1 cellular context compared by ENCODE assay signal in genomic region chr5:149060325-149060724, GRCh38.
TF ChIP-seq lines count a peak whose summit lies in the region.

No MANE protein-coding gene starts in this region.

TF ChIP-seq in WTC11, 78 proteins besides CTCF, POLR2A, EP300 and RAD21 (continued from another document):
- TF ChIP-seq ZNF532 (CRISPR knock-in tag; IDR thresholded peaks at IDR 0.05; ENCODE audit: borderline replicate concordance) (no peak), NFATC4 (CRISPR knock-in tag; IDR thresholded peaks at IDR 0.05) (no peak), IRF1 (CRISPR knock-in tag; IDR thresholded peaks at IDR 0.05) (no peak), JAZF1 (CRISPR knock-in tag; IDR thresholded peaks at IDR 0.05) (no peak), GABPB1 (CRISPR knock-in tag; IDR thresholded peaks at IDR 0.05) (no peak), ZNF396 (CRISPR knock-in tag; IDR thresholded peaks at IDR 0.05; ENCODE audit: borderline replicate concordance) (no peak)
